ENCODE assay signal across 1 cellular context in the genomic region with DNA sequence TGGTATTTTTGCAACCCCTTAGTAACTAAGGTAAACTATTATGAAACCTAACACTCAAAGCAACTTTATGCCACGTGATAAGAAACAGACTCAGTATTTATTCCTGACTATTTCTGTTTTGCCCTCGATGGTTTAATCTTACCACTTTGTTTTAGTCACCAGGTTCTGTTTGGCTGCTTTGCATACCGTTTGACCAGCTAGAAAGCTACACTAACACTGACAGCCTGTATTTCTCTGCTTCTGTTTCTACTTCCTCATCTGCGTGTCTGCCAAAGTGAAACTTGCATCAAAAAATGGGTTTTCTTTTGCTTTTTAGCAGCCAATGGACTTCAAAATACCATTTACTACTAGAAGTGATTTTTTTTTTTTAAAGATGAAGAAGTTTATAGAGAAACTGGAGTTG.
TF ChIP-seq lines count a peak whose summit lies in the region.

No MANE protein-coding gene starts in this region.

TF ChIP-seq in GM12878, 131 proteins besides CTCF, POLR2A, EP300 and RAD21 (continued from another document):
- TF ChIP-seq, protein P1, sequence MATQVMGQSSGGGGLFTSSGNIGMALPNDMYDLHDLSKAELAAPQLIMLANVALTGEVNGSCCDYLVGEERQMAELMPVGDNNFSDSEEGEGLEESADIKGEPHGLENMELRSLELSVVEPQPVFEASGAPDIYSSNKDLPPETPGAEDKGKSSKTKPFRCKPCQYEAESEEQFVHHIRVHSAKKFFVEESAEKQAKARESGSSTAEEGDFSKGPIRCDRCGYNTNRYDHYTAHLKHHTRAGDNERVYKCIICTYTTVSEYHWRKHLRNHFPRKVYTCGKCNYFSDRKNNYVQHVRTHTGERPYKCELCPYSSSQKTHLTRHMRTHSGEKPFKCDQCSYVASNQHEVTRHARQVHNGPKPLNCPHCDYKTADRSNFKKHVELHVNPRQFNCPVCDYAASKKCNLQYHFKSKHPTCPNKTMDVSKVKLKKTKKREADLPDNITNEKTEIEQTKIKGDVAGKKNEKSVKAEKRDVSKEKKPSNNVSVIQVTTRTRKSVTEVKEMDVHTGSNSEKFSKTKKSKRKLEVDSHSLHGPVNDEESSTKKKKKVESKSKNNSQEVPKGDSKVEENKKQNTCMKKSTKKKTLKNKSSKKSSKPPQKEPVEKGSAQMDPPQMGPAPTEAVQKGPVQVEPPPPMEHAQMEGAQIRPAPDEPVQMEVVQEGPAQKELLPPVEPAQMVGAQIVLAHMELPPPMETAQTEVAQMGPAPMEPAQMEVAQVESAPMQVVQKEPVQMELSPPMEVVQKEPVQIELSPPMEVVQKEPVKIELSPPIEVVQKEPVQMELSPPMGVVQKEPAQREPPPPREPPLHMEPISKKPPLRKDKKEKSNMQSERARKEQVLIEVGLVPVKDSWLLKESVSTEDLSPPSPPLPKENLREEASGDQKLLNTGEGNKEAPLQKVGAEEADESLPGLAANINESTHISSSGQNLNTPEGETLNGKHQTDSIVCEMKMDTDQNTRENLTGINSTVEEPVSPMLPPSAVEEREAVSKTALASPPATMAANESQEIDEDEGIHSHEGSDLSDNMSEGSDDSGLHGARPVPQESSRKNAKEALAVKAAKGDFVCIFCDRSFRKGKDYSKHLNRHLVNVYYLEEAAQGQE (IDR thresholded peaks at IDR 0.05; ENCODE audit: low read depth, low read length): no peak
- TF ChIP-seq YBX1 (IDR thresholded peaks at IDR 0.05): no peak
- no peak for TF ChIP-seq SRF (IDR thresholded peaks at IDR 0.05; ENCODE audit: low read depth in 2 of 2, low read length in 2 of 2)
- no peak for TF ChIP-seq CHD4 (IDR thresholded peaks at IDR 0.05)
- TF ChIP-seq NKRF (conservative IDR thresholded peaks at IDR 0.05): no peak
- no peak for TF ChIP-seq TBL1XR1 (IDR thresholded peaks at IDR 0.05; ENCODE audit: low read depth, low read length)
- no peak for TF ChIP-seq BCL11A (IDR thresholded peaks at IDR 0.05; ENCODE audit: low read depth, low read length)
- TF ChIP-seq, protein P2, sequence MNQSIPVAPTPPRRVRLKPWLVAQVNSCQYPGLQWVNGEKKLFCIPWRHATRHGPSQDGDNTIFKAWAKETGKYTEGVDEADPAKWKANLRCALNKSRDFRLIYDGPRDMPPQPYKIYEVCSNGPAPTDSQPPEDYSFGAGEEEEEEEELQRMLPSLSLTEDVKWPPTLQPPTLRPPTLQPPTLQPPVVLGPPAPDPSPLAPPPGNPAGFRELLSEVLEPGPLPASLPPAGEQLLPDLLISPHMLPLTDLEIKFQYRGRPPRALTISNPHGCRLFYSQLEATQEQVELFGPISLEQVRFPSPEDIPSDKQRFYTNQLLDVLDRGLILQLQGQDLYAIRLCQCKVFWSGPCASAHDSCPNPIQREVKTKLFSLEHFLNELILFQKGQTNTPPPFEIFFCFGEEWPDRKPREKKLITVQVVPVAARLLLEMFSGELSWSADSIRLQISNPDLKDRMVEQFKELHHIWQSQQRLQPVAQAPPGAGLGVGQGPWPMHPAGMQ (IDR thresholded peaks at IDR 0.05; ENCODE audit: borderline replicate concordance): no peak
- TF ChIP-seq KDM1A (IDR thresholded peaks at IDR 0.05; ENCODE audit: borderline replicate concordance): no peak
- TF ChIP-seq, protein P3, sequence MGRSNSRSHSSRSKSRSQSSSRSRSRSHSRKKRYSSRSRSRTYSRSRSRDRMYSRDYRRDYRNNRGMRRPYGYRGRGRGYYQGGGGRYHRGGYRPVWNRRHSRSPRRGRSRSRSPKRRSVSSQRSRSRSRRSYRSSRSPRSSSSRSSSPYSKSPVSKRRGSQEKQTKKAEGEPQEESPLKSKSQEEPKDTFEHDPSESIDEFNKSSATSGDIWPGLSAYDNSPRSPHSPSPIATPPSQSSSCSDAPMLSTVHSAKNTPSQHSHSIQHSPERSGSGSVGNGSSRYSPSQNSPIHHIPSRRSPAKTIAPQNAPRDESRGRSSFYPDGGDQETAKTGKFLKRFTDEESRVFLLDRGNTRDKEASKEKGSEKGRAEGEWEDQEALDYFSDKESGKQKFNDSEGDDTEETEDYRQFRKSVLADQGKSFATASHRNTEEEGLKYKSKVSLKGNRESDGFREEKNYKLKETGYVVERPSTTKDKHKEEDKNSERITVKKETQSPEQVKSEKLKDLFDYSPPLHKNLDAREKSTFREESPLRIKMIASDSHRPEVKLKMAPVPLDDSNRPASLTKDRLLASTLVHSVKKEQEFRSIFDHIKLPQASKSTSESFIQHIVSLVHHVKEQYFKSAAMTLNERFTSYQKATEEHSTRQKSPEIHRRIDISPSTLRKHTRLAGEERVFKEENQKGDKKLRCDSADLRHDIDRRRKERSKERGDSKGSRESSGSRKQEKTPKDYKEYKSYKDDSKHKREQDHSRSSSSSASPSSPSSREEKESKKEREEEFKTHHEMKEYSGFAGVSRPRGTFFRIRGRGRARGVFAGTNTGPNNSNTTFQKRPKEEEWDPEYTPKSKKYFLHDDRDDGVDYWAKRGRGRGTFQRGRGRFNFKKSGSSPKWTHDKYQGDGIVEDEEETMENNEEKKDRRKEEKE (IDR thresholded peaks at IDR 0.05): no peak
